Comparison of ENCODE assay signal across 17 cellular contexts in the genomic region with DNA sequence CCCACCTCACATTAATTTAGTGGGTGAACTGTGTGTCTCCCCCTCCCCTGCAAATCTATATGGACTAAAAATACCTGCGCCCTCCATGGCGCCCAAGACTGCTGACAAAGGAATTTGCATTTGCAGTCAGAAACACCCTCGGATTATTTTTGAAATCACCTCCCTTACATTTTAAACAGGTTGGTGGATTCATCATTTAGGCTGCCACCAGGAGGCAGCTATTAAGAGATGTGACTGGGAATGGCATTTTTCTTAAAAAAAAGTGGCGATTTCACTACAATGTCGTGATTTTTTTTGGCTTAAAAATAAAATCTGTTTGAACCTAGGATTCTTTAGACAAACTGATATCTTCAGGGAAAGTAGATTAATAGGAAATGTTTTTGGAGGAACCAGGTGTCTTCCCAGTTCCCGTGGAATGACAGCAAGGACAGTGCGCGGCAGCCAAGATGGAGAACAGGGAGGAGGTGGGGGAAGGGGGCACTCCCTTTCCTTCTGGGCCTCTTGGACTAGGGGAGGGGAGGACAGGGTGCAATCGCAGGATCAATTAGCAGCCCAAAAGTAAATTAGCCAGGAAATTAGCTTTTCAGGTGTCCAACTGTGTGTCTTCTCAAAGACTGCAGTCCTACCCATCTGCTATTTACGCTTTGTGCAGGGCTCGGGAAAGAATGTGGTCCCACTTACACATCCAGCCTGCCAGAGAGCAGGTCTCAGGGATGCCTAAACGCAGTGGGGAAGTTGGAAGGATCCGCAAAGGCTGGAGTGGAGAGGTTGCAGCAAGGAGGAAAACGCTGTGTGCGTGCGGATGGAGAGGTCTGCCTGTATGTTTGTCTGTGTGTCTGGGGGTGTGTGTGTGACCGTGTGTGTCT.
A peak's percentile ranks its signal among the peaks of the same experiment; 100 is the strongest.
DNase-seq lines count a peak whose midpoint lies in the region; ATAC-seq and TF ChIP-seq lines count a peak whose summit lies in the region.
"Had no signal": no experiment of that assay in that cellular context is flagged by ENCODE, and none has a peak within 500 bp of the region (broad histone marks: within the 10 kb centered on the region; RNA-seq: fewer than 3 reads in every experiment).

No MANE protein-coding gene starts in this region.

- peaks cover 50% of the 10 kb centered on the region for H3K27me3 Mint-ChIP-seq in mesothelial cell of epicardium (ENCODE audit: low read depth)
- H3K27me3 Mint-ChIP-seq: activated naive CD8-positive, alpha-beta T cell treated with anti-CD3 and anti-CD28 coated beads, Interleukin-2, amount 10 ng/mL, durations not matched to agents 7 days and 5 days had no signal

- H3K9me3 ChIP-seq in BLaER1 (no peaks in the 10 kb centered on the region), stomach (no peaks in the 10 kb centered on the region)
- H3K9me3 ChIP-seq: psoas muscle, vagina had no signal

- H3K4me1 ChIP-seq in BLaER1 (peaks cover 14% of the 10 kb centered on the region; the same call in 1 of the 2 replicates), stomach (no peaks in the 10 kb centered on the region)
- H3K4me1 ChIP-seq: psoas muscle, vagina had no signal

- peaks cover 9% of the 10 kb centered on the region for H3K4me1 Mint-ChIP-seq in mesothelial cell of epicardium
- H3K4me1 Mint-ChIP-seq: activated naive CD8-positive, alpha-beta T cell treated with anti-CD3 and anti-CD28 coated beads, Interleukin-2, amount 10 ng/mL, durations not matched to agents 7 days and 5 days; naive thymus-derived CD4-positive, alpha-beta T cell had no signal

- H3K9me3 Mint-ChIP-seq in mesothelial cell of epicardium, result no peaks in the 10 kb centered on the region
- H3K9me3 Mint-ChIP-seq: CD14-positive monocyte had no signal

- TF ChIP-seq CTCF in dorsolateral prefrontal cortex (IDR thresholded peaks at IDR 0.05 in 54 of 56, conservative IDR thresholded peaks at IDR 0.05 in 2 of 56; ENCODE audit: low read depth in 1 of 56, partially characterized antibody in 56 of 56) (peak in 24 of 56 donors; percentile 10 to 43 (median 22)), mesothelial cell of epicardium (IDR thresholded peaks at IDR 0.05; ENCODE audit: unreplicated experiment) (peak; percentile 17), stomach (IDR thresholded peaks at IDR 0.05) (no peak), GM20000 (IDR thresholded peaks at IDR 0.05; ENCODE audit: extremely low read depth, missing control alignments) (no peak)

- DNase-seq in NCI-H526 treated with DMSO at 0.1 percent for 48 hours (lab: John Stamatoyannopoulos, UW) (peak; percentile 65), dorsolateral prefrontal cortex (peak in 1 of 10 donors; percentile 68), mesothelial cell of epicardium (ENCODE audit: low spot score in 2 of 2, unreplicated experiment in 2 of 2) (no peak), stomach (no peak), GM20000 (ENCODE audit: low spot score) (no peak)
- DNase-seq: activated naive CD8-positive, alpha-beta T cell treated with anti-CD3 and anti-CD28 coated beads, Interleukin-2, amount 10 ng/mL, durations not matched to agents 7 days and 5 days; effector CD4-positive, alpha-beta T cell; naive thymus-derived CD4-positive, alpha-beta T cell; NCI-H446 treated with DMSO at 0.1 percent for 48 hours; stimulated activated CD4-positive, alpha-beta T cell treated with anti-CD3 and anti-CD28 coated beads, Interleukin-4, amount 100 ng/mL, for 4 hours had no signal

- intact Hi-C loops in dorsolateral prefrontal cortex (cut with DNase I) (loop anchor here (2.0 to 10.0 kb wide), 6 partner anchors 46 to 1198 kb away; no protein-coding TSS in a partner anchor), stomach (cut with DNase I; ENCODE audit: low total_unique reads) (no loop called here)

- H3K4me3 ChIP-seq in BLaER1 (no peak overlapping the region), dorsolateral prefrontal cortex (peak overlapping the region in 5 of 59 donors; percentile 5 to 31 (median 12)), stomach (no peak overlapping the region)
- H3K4me3 ChIP-seq: K562, psoas muscle, vagina had no signal

- H3K4me3 Mint-ChIP-seq in mesothelial cell of epicardium, result no peak overlapping the region
- H3K4me3 Mint-ChIP-seq: activated naive CD8-positive, alpha-beta T cell treated with anti-CD3 and anti-CD28 coated beads, Interleukin-2, amount 10 ng/mL, durations not matched to agents 7 days and 5 days; CD14-positive monocyte; naive thymus-derived CD4-positive, alpha-beta T cell had no signal

- H3K36me3 Mint-ChIP-seq in mesothelial cell of epicardium, result no peaks in the 10 kb centered on the region
- H3K36me3 Mint-ChIP-seq: activated naive CD8-positive, alpha-beta T cell treated with anti-CD3 and anti-CD28 coated beads, Interleukin-2, amount 10 ng/mL, durations not matched to agents 7 days and 5 days; CD14-positive monocyte; naive thymus-derived CD4-positive, alpha-beta T cell had no signal

- no peak overlapping the region for H3K9ac ChIP-seq in BLaER1

- ATAC-seq in GM19324 (IDR thresholded peaks at IDR 0.05; ENCODE audit: low FRiP score, unreplicated experiment), result no peak
- no peak for ATAC-seq in HG03025 (IDR thresholded peaks at IDR 0.05; ENCODE audit: low FRiP score, unreplicated experiment)
- ATAC-seq: K562; naive thymus-derived CD4-positive, alpha-beta T cell had no signal

- H3K27me3 ChIP-seq in BLaER1, result no peaks in the 10 kb centered on the region
- H3K27me3 ChIP-seq in dorsolateral prefrontal cortex, result no peaks in the 10 kb centered on the region
- peaks cover 0 to 5% (median 0%) of the 10 kb centered on the region in 3 donors for H3K27me3 ChIP-seq in stomach
- H3K27me3 ChIP-seq: vagina had no signal

- H4K20me1 ChIP-seq in BLaER1, result no peaks in the 10 kb centered on the region

- no peak overlapping the region for H3K27ac Mint-ChIP-seq in mesothelial cell of epicardium
- H3K27ac Mint-ChIP-seq: activated naive CD8-positive, alpha-beta T cell treated with anti-CD3 and anti-CD28 coated beads, Interleukin-2, amount 10 ng/mL, durations not matched to agents 7 days and 5 days; naive thymus-derived CD4-positive, alpha-beta T cell had no signal

- no peak for TF ChIP-seq POLR2A in stomach (IDR thresholded peaks at IDR 0.05)

- no peak overlapping the region for H3K27ac ChIP-seq in BLaER1
- H3K27ac ChIP-seq in dorsolateral prefrontal cortex, result peak overlapping the region in 38 of 59 donors; percentile 0 to 89 (median 58)
- H3K27ac ChIP-seq in stomach, result no peak overlapping the region
- H3K27ac ChIP-seq: psoas muscle, vagina had no signal

- WGBS in stomach, 5 donors, result 64 to 76% (median 74%) methylated on average over 17 of the region's 17 CpGs

- TF ChIP-seq EP300 in stomach (IDR thresholded peaks at IDR 0.05), result no peak

- peak overlapping the region; percentile 42; the same call in 1 of the 2 replicates for H3K4me2 ChIP-seq in BLaER1

- no peaks in the 10 kb centered on the region for H3K36me3 ChIP-seq in BLaER1
- H3K36me3 ChIP-seq in stomach, result no peaks in the 10 kb centered on the region
- H3K36me3 ChIP-seq: vagina had no signal

Comparison
In these comparisons a context has a peak if more than half of its experiments do, and no peak if none do; other contexts are left out.
1. H3K27ac ChIP-seq: peak in dorsolateral prefrontal cortex (38 of 59); none in BLaER1 (single experiment) and stomach (0 of 5).